In the genomic region with DNA sequence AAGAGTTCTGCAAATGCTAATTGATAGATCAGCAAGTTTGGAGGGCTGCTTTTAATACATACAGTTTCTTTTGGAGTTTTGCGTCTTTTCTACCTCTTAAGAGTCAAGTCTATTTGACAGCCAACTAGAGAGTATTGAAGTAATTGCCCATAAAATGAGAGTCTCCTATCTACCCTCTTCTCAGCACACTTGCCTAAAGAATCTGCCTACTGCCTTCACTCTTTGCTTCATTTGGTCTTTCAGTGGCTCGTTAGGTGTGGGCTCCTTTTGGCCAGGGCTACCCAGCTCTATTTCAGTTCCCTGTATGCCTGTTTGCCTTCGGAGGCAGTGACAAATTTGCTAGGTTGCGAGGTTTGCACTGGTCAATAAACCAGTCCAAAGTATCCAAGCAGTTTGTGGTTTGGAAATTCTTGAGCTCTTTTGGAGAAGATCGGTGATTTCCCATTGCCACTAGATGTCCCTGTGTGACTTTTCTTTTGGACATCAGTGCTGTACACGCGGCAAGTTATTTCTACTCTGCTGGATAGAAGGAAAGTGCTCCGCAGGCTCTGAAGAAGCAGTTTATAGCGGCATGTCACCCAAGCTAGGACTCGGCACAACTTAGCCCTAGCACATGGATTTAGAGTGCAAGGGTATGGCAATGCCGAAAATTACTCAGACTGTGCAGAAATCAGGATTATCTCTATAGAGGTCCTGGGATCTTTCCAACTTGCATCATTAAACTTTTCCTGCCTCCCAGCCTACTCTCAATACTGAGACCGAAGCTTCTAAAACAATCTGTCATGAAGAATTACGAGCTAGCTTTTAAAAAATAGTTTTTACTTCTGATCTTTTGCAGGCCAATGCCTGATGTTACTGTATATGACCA, we compare ENCODE assay signal across 8 cellular contexts. TPM values are rescaled to one million over a fixed set of nuclear protein-coding genes. Genes with fewer than 3 reads are reported as not detected.
DNase-seq lines count a peak whose midpoint lies in the region; ATAC-seq, FAIRE-seq and TF ChIP-seq lines count a peak whose summit lies in the region.

No MANE protein-coding gene starts in this region.

- H3K27ac Mint-ChIP-seq in astrocyte (ENCODE audit: unreplicated experiment) (no peak overlapping the region), T-helper 17 cell (no peak overlapping the region)

- no peaks in the 10 kb centered on the region for H3K9me3 Mint-ChIP-seq in astrocyte (ENCODE audit: unreplicated experiment)

- no peaks in the 10 kb centered on the region for H3K27me3 ChIP-seq in astrocyte (ENCODE audit: insufficient read depth, low read length)
- H3K27me3 ChIP-seq in thoracic aorta (replicated peaks; ENCODE audit: insufficient read depth) = no peaks in the 10 kb centered on the region

- H3K27me3 Mint-ChIP-seq in astrocyte (ENCODE audit: low read depth, unreplicated experiment) = no peaks in the 10 kb centered on the region
- H3K27me3 Mint-ChIP-seq in T-helper 17 cell = no peaks in the 10 kb centered on the region

- H3K4me2 ChIP-seq in astrocyte (ENCODE audit: low read length) = peak overlapping the region; percentile 66

- H3K36me3 ChIP-seq in astrocyte (ENCODE audit: insufficient read depth, low read length) (no peaks in the 10 kb centered on the region), thoracic aorta (no peaks in the 10 kb centered on the region)

- H3K4me3 ChIP-seq in astrocyte (ENCODE audit: insufficient read depth, low read depth, low read length) = no peak overlapping the region
- H3K4me3 ChIP-seq in thoracic aorta = peak overlapping the region; percentile 52

- no peaks in the 10 kb centered on the region for H3K36me3 Mint-ChIP-seq in astrocyte (ENCODE audit: low read depth, unreplicated experiment)
- no peaks in the 10 kb centered on the region for H3K36me3 Mint-ChIP-seq in T-helper 17 cell (ENCODE audit: low read depth)

- peaks cover 6% of the 10 kb centered on the region for H3K4me1 Mint-ChIP-seq in astrocyte (ENCODE audit: low read depth, unreplicated experiment)
- H3K4me1 Mint-ChIP-seq in T-helper 17 cell = no peaks in the 10 kb centered on the region

- peak overlapping the region; percentile 22 for H3K9ac ChIP-seq in astrocyte (ENCODE audit: low read length)

- ATAC-seq in thoracic aorta (ENCODE audit: insufficient number of reproducible peaks, low FRiP score, low read depth) (peak; percentile 74), T-helper 17 cell (no peak), GM21737 (IDR thresholded peaks at IDR 0.05; ENCODE audit: unreplicated experiment) (no peak)

- TF ChIP-seq CTCF in astrocyte (IDR thresholded peaks at IDR 0.05; ENCODE audit: insufficient read depth, low read depth, low read length) (peak; percentile 51), thoracic aorta (IDR thresholded peaks at IDR 0.05) (peak; percentile 32)

- H2AFZ ChIP-seq in astrocyte (ENCODE audit: low read depth, low read length) = no peak overlapping the region

- no peaks in the 10 kb centered on the region for H3K79me2 ChIP-seq in astrocyte (ENCODE audit: insufficient read depth, low read length)

- H3K4me1 ChIP-seq in astrocyte (ENCODE audit: insufficient read depth, low read length) = no peaks in the 10 kb centered on the region
- no peaks in the 10 kb centered on the region for H3K4me1 ChIP-seq in thoracic aorta (ENCODE audit: control insufficient read depth in 1 of 2, low read depth in 2 of 2)

- FAIRE-seq in astrocyte (lab: Jason Lieb, UNC) = no peak

- DNase-seq in GM03348 (ENCODE audit: low spot score) = peak; percentile 73
- DNase-seq in NCI-H1436 treated with DMSO at 0.1 percent for 48 hours (lab: John Stamatoyannopoulos, UW) = peak; percentile 16
- peak; percentile 69 for DNase-seq in astrocyte (ENCODE audit: low read depth)
- DNase-seq in inferior parietal cortex (ENCODE audit: extremely low spot score) = peak; percentile 79
- no peak for DNase-seq in thoracic aorta (ENCODE audit: low spot score)
- DNase-seq in T-helper 17 cell = no peak
- DNase-seq in SKM-1 treated with dmso at 0.1 percent for 144 hours (lab: John Stamatoyannopoulos, UW; ENCODE audit: unreplicated experiment) = no peak

- H4K20me1 ChIP-seq in astrocyte (ENCODE audit: insufficient read depth, low read length) = no peaks in the 10 kb centered on the region

- H3K27ac ChIP-seq in astrocyte (ENCODE audit: low read depth, low read length) (no peak overlapping the region), thoracic aorta (no peak overlapping the region)

- no peaks in the 10 kb centered on the region for H3K9me3 ChIP-seq in astrocyte (ENCODE audit: insufficient read depth, low read depth, low read length)
- H3K9me3 ChIP-seq in thoracic aorta = no peaks in the 10 kb centered on the region
- H3K9me3 ChIP-seq in T-helper 17 cell (ENCODE audit: control insufficient read depth, low read length, poor library complexity, severe bottlenecking) = no peaks in the 10 kb centered on the region

- no peak overlapping the region for H3K4me3 Mint-ChIP-seq in astrocyte (ENCODE audit: unreplicated experiment)
- H3K4me3 Mint-ChIP-seq in T-helper 17 cell = no peak overlapping the region

RNA-seq across cellular contexts. Expression of a gene that starts 38.6 kb away (rescaled TPM):
- total RNA-seq in astrocyte (73.5 and 104 TPM in 2 replicates), thoracic aorta (10 to 100 TPM; 18.5 to 51.1 TPM), T-helper 17 cell (1 to 10 TPM in 1 of 2 donors, not detected in 1; 1.0 TPM)

Comparison
In these comparisons a context has a peak if more than half of its experiments do, and no peak if none do; other contexts are left out.
1. DNase-seq: peak in GM03348 (single experiment), NCI-H1436 treated with DMSO at 0.1 percent for 48 hours (single experiment), astrocyte (single experiment) and inferior parietal cortex (single experiment); none in thoracic aorta (single experiment), T-helper 17 cell (0 of 3) and SKM-1 treated with dmso at 0.1 percent for 144 hours (single experiment).
2. RNA of a gene that starts 38.6 kb away (total RNA-seq): 73.5 to 104 TPM in astrocyte and 18.5 to 51.1 TPM in thoracic aorta; 1.0 TPM in T-helper 17 cell; every median in the first group is over 4 times any median in the second.